ENCODE assay signal across 9 cellular contexts in genomic region chr19:55678121-55678671, GRCh38. TPM values are rescaled to one million over a fixed set of nuclear protein-coding genes. Genes with fewer than 3 reads are reported as not detected.
A peak's percentile ranks its signal among the peaks of the same experiment; 100 is the strongest.
DNase-seq lines count a peak whose midpoint lies in the region; ATAC-seq, FAIRE-seq and TF ChIP-seq lines count a peak whose summit lies in the region.
"Had no signal": no experiment of that assay in that cellular context is flagged by ENCODE, and none has a peak within 500 bp of the region (broad histone marks: within the 10 kb centered on the region; RNA-seq: fewer than 3 reads in every experiment).

No MANE protein-coding gene starts in this region.

- H3K4me2 ChIP-seq in OCI-LY7 (ENCODE audit: low read length) = peak overlapping the region; percentile 92

- POLR2A ChIA-PET in OCI-LY7 (lab: Charles Lee) = interaction anchor here (0.6 to 2.3 kb wide), 2 partner anchors 21 to 1016 kb away, joined by 6 read pairs; no protein-coding TSS in a partner anchor

- CTCF ChIA-PET in OCI-LY7 (lab: Charles Lee; ENCODE audit: unreplicated experiment) = no interaction called here

- H3K36me3 ChIP-seq in OCI-LY7 (ENCODE audit: insufficient read depth, low read length) = peaks cover 82% of the 10 kb centered on the region
- H3K36me3 ChIP-seq in liver (ENCODE audit: control insufficient read depth in 4 of 4, insufficient read depth in 3 of 4, low read depth in 1 of 4, low read length in 3 of 4) = peaks cover 3 to 32% (median 14%) of the 10 kb centered on the region in 4 donors
- peaks cover 0 to 52% of the 10 kb centered on the region in 2 donors for H3K36me3 ChIP-seq in vagina

- peaks cover 30% of the 10 kb centered on the region for H3K4me1 Mint-ChIP-seq in mesothelial cell of epicardium

- H4K20me1 ChIP-seq in OCI-LY7 (ENCODE audit: insufficient read depth, low read length) = no peaks in the 10 kb centered on the region; the same call in 1 of the 2 replicates

- TF ChIP-seq POLR2A in vagina (IDR thresholded peaks at IDR 0.05) = no peak

- intact Hi-C loops in OCI-LY7 (cut with micrococcal nuclease; ENCODE audit: unreplicated experiment) (loop anchor here (2.0 to 5.0 kb wide), 3 partner anchors 23 to 154 kb away; partner anchors contain the start of genes NLRP11 and U2AF2), vagina (cut with DNase I) (no loop called here)

- peaks cover 15% of the 10 kb centered on the region for H3K36me3 Mint-ChIP-seq in mesothelial cell of epicardium

- H3K4me3 Mint-ChIP-seq in mesothelial cell of epicardium = no peak overlapping the region

- TF ChIP-seq CTCF in OCI-LY7 (conservative IDR thresholded peaks at IDR 0.05; ENCODE audit: low read length) = peak; percentile 57; the same call in 1 of the 2 replicates
- no peak for TF ChIP-seq CTCF in liver (IDR thresholded peaks at IDR 0.05; ENCODE audit: low read depth, low read length, missing input control)
- no peak for TF ChIP-seq CTCF in vagina (IDR thresholded peaks at IDR 0.05)
- TF ChIP-seq CTCF in mesothelial cell of epicardium (IDR thresholded peaks at IDR 0.05; ENCODE audit: unreplicated experiment) = no peak

- BruUV-seq in OCI-LY7 (replicated peaks; lab: Mats Ljungman, UMichigan) = no TSS peak

- H3K9me3 ChIP-seq in OCI-LY7 (ENCODE audit: low read length) (no peaks in the 10 kb centered on the region), liver (ENCODE audit: control insufficient read depth in 4 of 4, low read length in 3 of 4) (no peaks in the 10 kb centered on the region), vagina (no peaks in the 10 kb centered on the region)

- H3K9me2 ChIP-seq in OCI-LY7 (ENCODE audit: insufficient read depth, low read length) = no peaks in the 10 kb centered on the region

- peak overlapping the region; percentile 97 for H3K27ac ChIP-seq in OCI-LY7 (ENCODE audit: low read depth, low read length, poor library complexity, severe bottlenecking)
- H3K27ac ChIP-seq in liver (ENCODE audit: low read depth in 1 of 2, low read length in 2 of 2) = peak overlapping the region; percentile 60 to 80
- no peak overlapping the region for H3K27ac ChIP-seq in vagina

- H3K79me2 ChIP-seq in OCI-LY7 (ENCODE audit: insufficient read depth, low read depth, low read length) = peaks cover 76% of the 10 kb centered on the region

- DNase-seq in OCI-LY7 (ENCODE audit: low spot score) (peak; percentile 96), ecto neural progenitor cell (ENCODE audit: low spot score) (no peak), vagina (ENCODE audit: extremely low spot score in 2 of 2) (no peak), RCC 7860 (ENCODE audit: low spot score) (no peak), mesothelial cell of epicardium (ENCODE audit: low spot score in 2 of 2, unreplicated experiment in 2 of 2) (no peak)

- H3K27me3 ChIP-seq in liver (ENCODE audit: control insufficient read depth in 4 of 4, insufficient read depth in 4 of 4, low read length in 3 of 4) = no peaks in the 10 kb centered on the region
- no peaks in the 10 kb centered on the region for H3K27me3 ChIP-seq in vagina

- H3K27ac Mint-ChIP-seq in mesothelial cell of epicardium = no peak overlapping the region

- peaks cover 54% of the 10 kb centered on the region for H3K4me1 ChIP-seq in OCI-LY7 (ENCODE audit: insufficient read depth, low read length, poor library complexity, severe bottlenecking)
- peaks cover 13 to 81% (median 75%) of the 10 kb centered on the region in 4 donors for H3K4me1 ChIP-seq in liver (ENCODE audit: control insufficient read depth in 4 of 4, insufficient read depth in 4 of 4, low read length in 3 of 4)
- peaks cover 66% of the 10 kb centered on the region for H3K4me1 ChIP-seq in vagina

- no peak for TF ChIP-seq RAD21 in liver (IDR thresholded peaks at IDR 0.05)

- H2AFZ ChIP-seq in OCI-LY7 (ENCODE audit: low read length) = no peak overlapping the region

- H3K9ac ChIP-seq in liver (ENCODE audit: low read depth in 1 of 2, low read length in 2 of 2) = peak overlapping the region in 1 of 2 donors; percentile 1

- H3K27me3 Mint-ChIP-seq in mesothelial cell of epicardium (ENCODE audit: low read depth) = no peaks in the 10 kb centered on the region

- ATAC-seq in GM18870 (IDR thresholded peaks at IDR 0.05; ENCODE audit: unreplicated experiment) (peak; percentile 68), HG02763 (IDR thresholded peaks at IDR 0.05; ENCODE audit: unreplicated experiment) (peak; percentile 50)

- H3K4me3 ChIP-seq in OCI-LY7 (ENCODE audit: low read depth, low read length, poor library complexity, severe bottlenecking) (peak overlapping the region; percentile 95), liver (ENCODE audit: low read depth in 1 of 3, low read length in 3 of 3) (peak overlapping the region in 1 of 3 donors; percentile 10), vagina (no peak overlapping the region)

- WGBS in liver = 53% methylated on average over 21 of the region's 21 CpGs

- H3K9me3 Mint-ChIP-seq in mesothelial cell of epicardium = no peaks in the 10 kb centered on the region
- H3K9me3 Mint-ChIP-seq: T-helper 1 cell treated with Interleukin-12 subunit alpha and Interleukin-12 subunit beta and Interleukin-4 antibody, amounts not matched to agents 30 μg/mL and 1 μg/mL, for 36 hours had no signal

- FAIRE-seq in RCC 7860 (lab: Jason Lieb, UNC) = no peak

TF ChIP-seq in liver, 16 proteins besides CTCF, POLR2A, EP300 and RAD21:
- no peak for TF ChIP-seq FOXA2 (IDR thresholded peaks at IDR 0.05)
- TF ChIP-seq FOXA1 (IDR thresholded peaks at IDR 0.05) = no peak
- TF ChIP-seq EGR1 (IDR thresholded peaks at IDR 0.05; ENCODE audit: low read depth in 2 of 2) = no peak
- TF ChIP-seq ZBTB33 (IDR thresholded peaks at IDR 0.05) = no peak
- TF ChIP-seq ATF3 (IDR thresholded peaks at IDR 0.05) = no peak
- TF ChIP-seq RXRA (IDR thresholded peaks at IDR 0.05) = peak; percentile 18 to 67
- peak in 1 of 2 donors; percentile 65 for TF ChIP-seq HNF4A (conservative IDR thresholded peaks at IDR 0.05)
TF ChIP-seq in liver: peak in this region for 2.

RNA-seq across cellular contexts. Expression of gene EPN1, which starts 3.2 kb away (rescaled TPM):
- total RNA-seq in OCI-LY7 (2014; rRNA removed; shearing (Covaris generic)) = 40.5 and 46.3 TPM in 2 replicates
- total RNA-seq in OCI-LY7 (2022) = 120 and 121 TPM in 2 replicates
- total RNA-seq in liver = 100 to 1,000 TPM in 1 of 2 donors, 10 to 100 TPM in 1; 49.0 to 107 TPM
- polyA plus RNA-seq in liver = 100 to 1,000 TPM in 1 of 2 donors, 10 to 100 TPM in 1; 18.6 to 117 TPM
- 43.7 TPM for total RNA-seq in vagina
- total RNA-seq in mesothelial cell of epicardium = 99.6 to 104 TPM (median 102 TPM) in 3 replicates

RNA-seq across cellular contexts. Expression of gene U2AF2, which starts 23.4 kb away (rescaled TPM):
- total RNA-seq in OCI-LY7 (2014; rRNA removed; shearing (Covaris generic)) = 193 and 211 TPM in 2 replicates
- total RNA-seq in OCI-LY7 (2022) (233 and 264 TPM in 2 replicates), liver (10 to 100 TPM; 49.4 to 66.6 TPM), vagina (145 TPM), mesothelial cell of epicardium (226 to 245 TPM (median 230 TPM) in 3 replicates)
- 10 to 100 TPM in 1 of 2 donors, 1 to 10 TPM in 1; 8.6 to 53.1 TPM for polyA plus RNA-seq in liver

RNA-seq across cellular contexts. Expression of gene CCDC106, which starts 30.2 kb away (rescaled TPM):
- total RNA-seq in OCI-LY7 (2014; rRNA removed; shearing (Covaris generic)) = 29.4 and 30.1 TPM in 2 replicates
- 29.0 and 30.9 TPM in 2 replicates for total RNA-seq in OCI-LY7 (2022)
- 1 to 10 TPM; 3.6 to 5.6 TPM for total RNA-seq in liver
- 10 to 100 TPM in 1 of 2 donors, 1 to 10 TPM in 1; 6.1 to 13.5 TPM for polyA plus RNA-seq in liver
- 8.3 TPM for total RNA-seq in vagina
- 20.8 to 24.0 TPM (median 23.6 TPM) in 3 replicates for total RNA-seq in mesothelial cell of epicardium

RNA-seq across cellular contexts. Expression of gene ZNF581, which starts 34.7 kb away (rescaled TPM):
- total RNA-seq in OCI-LY7 (2014; rRNA removed; shearing (Covaris generic)) = 26.6 and 44.5 TPM in 2 replicates
- 39.7 and 41.8 TPM in 2 replicates for total RNA-seq in OCI-LY7 (2022)
- total RNA-seq in liver = 1 to 10 TPM; 2.1 to 7.3 TPM
- polyA plus RNA-seq in liver = 1 to 10 TPM; 4.8 to 5.6 TPM
- total RNA-seq in vagina = 15.5 TPM
- total RNA-seq in mesothelial cell of epicardium = 42.6 to 47.0 TPM (median 46.9 TPM) in 3 replicates

RNA-seq across cellular contexts. Expression of gene ZNF580, which starts 37.4 kb away (rescaled TPM):
- 17.6 and 24.4 TPM in 2 replicates for total RNA-seq in OCI-LY7 (2014; rRNA removed; shearing (Covaris generic))
- total RNA-seq in OCI-LY7 (2022) (50.0 and 52.1 TPM in 2 replicates), liver (1 to 10 TPM; 2.6 to 5.0 TPM), vagina (30.9 TPM), mesothelial cell of epicardium (49.6 to 53.9 TPM (median 50.9 TPM) in 3 replicates)
- polyA plus RNA-seq in liver = 1 to 10 TPM; 5.1 to 5.2 TPM
